In the genomic region with DNA sequence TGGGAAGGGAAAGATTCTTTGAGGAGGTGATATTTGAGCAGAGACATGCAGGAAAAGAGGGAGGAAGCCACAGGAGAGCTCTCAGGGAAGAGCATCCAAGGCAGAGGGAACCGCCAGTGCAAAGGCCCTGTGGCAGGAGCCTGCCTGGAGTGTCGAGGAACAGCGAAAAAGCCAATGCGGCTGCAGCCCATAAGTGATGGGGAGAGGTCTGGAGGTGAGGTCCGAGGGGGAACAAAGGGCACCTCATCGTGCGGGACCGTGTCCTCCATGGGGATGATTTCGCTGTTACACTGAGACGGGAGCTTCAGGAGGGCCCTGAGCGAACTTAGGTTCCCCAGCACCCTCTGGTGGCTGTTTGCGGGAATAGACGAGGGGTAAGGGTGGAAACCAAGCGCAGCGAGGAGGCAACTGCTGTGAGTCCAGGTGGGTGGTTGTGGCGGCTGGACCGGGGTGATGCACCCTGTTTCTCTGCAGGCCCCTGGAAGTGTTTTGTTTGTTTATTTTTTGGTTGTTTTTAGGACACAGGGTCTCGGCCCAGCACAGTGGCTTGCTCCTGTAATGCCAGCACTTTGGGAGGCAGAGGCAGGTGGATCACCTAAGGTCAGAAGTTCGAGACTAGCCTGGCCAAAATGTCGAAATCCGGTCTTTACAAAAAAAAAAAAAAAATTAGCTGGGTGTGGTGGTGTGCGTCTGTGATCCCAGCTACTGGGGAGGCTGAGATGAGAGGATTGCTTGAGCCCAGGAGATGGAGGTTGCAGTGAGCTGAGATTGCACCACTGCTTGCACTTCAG, we compare ENCODE assay signal across 8 cellular contexts. TPM values are rescaled to one million over a fixed set of nuclear protein-coding genes. Genes with fewer than 3 reads are reported as not detected.
DNase-seq lines count a peak whose midpoint lies in the region; ATAC-seq and TF ChIP-seq lines count a peak whose summit lies in the region.

No MANE protein-coding gene starts in this region.

- H3K4me3 Mint-ChIP-seq in neural progenitor cell: peak overlapping the region; percentile 52

- no peaks in the 10 kb centered on the region for H3K9me3 Mint-ChIP-seq in neural progenitor cell

- peak; percentile 77 for TF ChIP-seq CTCF in neural progenitor cell (IDR thresholded peaks at IDR 0.05)

- no peak overlapping the region for H3K4me2 ChIP-seq in neural progenitor cell

- H3K79me2 ChIP-seq in neural progenitor cell (ENCODE audit: low read depth): no peaks in the 10 kb centered on the region

- H3K27me3 Mint-ChIP-seq in neural progenitor cell (ENCODE audit: insufficient read depth, low read depth): peaks cover 17% of the 10 kb centered on the region

- no peaks in the 10 kb centered on the region for H3K9me3 ChIP-seq in neural progenitor cell (ENCODE audit: low read depth)

- DNase-seq in D341Med (ENCODE audit: low spot score) (peak; percentile 76), HuH-7.5 (ENCODE audit: low spot score) (peak; percentile 85), OCI-M1 (lab: John Stamatoyannopoulos, UW) (peak; percentile 92), activated T-cell treated with anti-CD3 and anti-CD28 coated beads for 4 hours (peak; percentile 71), fibroblast of gingiva (ENCODE audit: low read depth) (peak; percentile 63), neural progenitor cell (ENCODE audit: low spot score) (peak; percentile 88), substantia nigra (lab: John Stamatoyannopoulos, UW) (peak in 40 of 49 donors; percentile 10 to 66 (median 40))

- H2AFZ ChIP-seq in neural progenitor cell (replicated peaks): no peak overlapping the region

- ATAC-seq in HG03565 (IDR thresholded peaks at IDR 0.05; ENCODE audit: unreplicated experiment): no peak

- no peaks in the 10 kb centered on the region for H3K36me3 ChIP-seq in neural progenitor cell

- no peak overlapping the region for H3K9ac ChIP-seq in neural progenitor cell

- H3K4me1 Mint-ChIP-seq in neural progenitor cell: no peaks in the 10 kb centered on the region

- H3K27ac ChIP-seq in neural progenitor cell (no peak overlapping the region), substantia nigra (ENCODE audit: low read depth, low read length, poor library complexity, severe bottlenecking) (no peak overlapping the region)

- peaks cover 6% of the 10 kb centered on the region for H3K36me3 Mint-ChIP-seq in neural progenitor cell

- H3F3A ChIP-seq in neural progenitor cell (ENCODE audit: low read depth): peaks cover 5% of the 10 kb centered on the region

- H3K27ac Mint-ChIP-seq in neural progenitor cell: no peak overlapping the region

- no peaks in the 10 kb centered on the region for H3K27me3 ChIP-seq in neural progenitor cell

- H3K4me3 ChIP-seq in neural progenitor cell: no peak overlapping the region

- no peaks in the 10 kb centered on the region for H4K20me1 ChIP-seq in neural progenitor cell (ENCODE audit: low read depth)

- no peaks in the 10 kb centered on the region for H3K4me1 ChIP-seq in neural progenitor cell

RNA-seq across cellular contexts. Expression of a gene that starts 5.9 kb away (rescaled TPM):
- total RNA-seq in neural progenitor cell (ENCODE audit: low replicate concordance): 1.5 and 3.9 TPM in 2 replicates

RNA-seq across cellular contexts. Expression of a gene that starts 38.0 kb away (rescaled TPM):
- 101 and 172 TPM in 2 replicates for total RNA-seq in neural progenitor cell (ENCODE audit: low replicate concordance)

Comparison
In these comparisons a context has a peak if more than half of its experiments do, and no peak if none do; other contexts are left out.
1. DNase-seq: peak in every context shown above with its lines; median percentile 92 in OCI-M1; 88 in neural progenitor cell; 85 in HuH-7.5; 76 in D341Med; 71 in activated T-cell treated with anti-CD3 and anti-CD28 coated beads for 4 hours; 63 in fibroblast of gingiva; 40 in substantia nigra.